ENCODE assay signal across 12 cellular contexts in genomic region chr16:81585785-81586184, GRCh38.
A peak's percentile ranks its signal among the peaks of the same experiment; 100 is the strongest.
DNase-seq lines count a peak whose midpoint lies in the region; ATAC-seq and TF ChIP-seq lines count a peak whose summit lies in the region.
"Had no signal": no experiment of that assay in that cellular context is flagged by ENCODE, and none has a peak within 500 bp of the region (broad histone marks: within the 10 kb centered on the region; RNA-seq: fewer than 3 reads in every experiment).

No MANE protein-coding gene starts in this region.

- no peak overlapping the region for H3K27ac ChIP-seq in psoas muscle

- POLR2A ChIA-PET in AG04449 (lab: Yijun Ruan, JAX) = no interaction called here
- POLR2A ChIA-PET in WTC11 (lab: Charles Lee) = interaction anchor here (1.1 kb wide), 1 partner anchor 185 kb away, joined by 3 read pairs; no protein-coding TSS in a partner anchor

- DNase-seq in AG04449 (ENCODE audit: low read depth, low spot score) = no peak
- no peak for DNase-seq in HFF-Myc (ENCODE audit: extremely low read depth, low read depth)
- DNase-seq in WTC11 (ENCODE audit: low spot score) = peak; percentile 50
- peak; percentile 68 for DNase-seq in iPS-NIHi7 (ENCODE audit: extremely low spot score)
- DNase-seq in nephron progenitor cell = no peak
- no peak for DNase-seq in psoas muscle
- DNase-seq: activated naive CD8-positive, alpha-beta T cell treated with anti-CD3 and anti-CD28 coated beads, Interleukin-2, amount 10 ng/mL, durations not matched to agents 7 days and 5 days; DMS79; hippocampal formation; right cardiac atrium had no signal

- ATAC-seq in WTC11 (peak; percentile 85), HG03135 (IDR thresholded peaks at IDR 0.05; ENCODE audit: unreplicated experiment) (no peak), HG02981 (IDR thresholded peaks at IDR 0.05; ENCODE audit: unreplicated experiment) (no peak), psoas muscle (no peak)
- ATAC-seq: right cardiac atrium had no signal

- H3K9me3 Mint-ChIP-seq in WTC11 = no peaks in the 10 kb centered on the region
- H3K9me3 Mint-ChIP-seq in nephron progenitor cell = no peaks in the 10 kb centered on the region
- H3K9me3 Mint-ChIP-seq: activated naive CD8-positive, alpha-beta T cell treated with anti-CD3 and anti-CD28 coated beads, Interleukin-2, amount 10 ng/mL, durations not matched to agents 7 days and 5 days had no signal

- H3K4me3 ChIP-seq in AG04449 (ENCODE audit: low read depth, low read length) (no peak overlapping the region), HFF-Myc (replicated peaks; ENCODE audit: low read depth, low read length) (no peak overlapping the region), psoas muscle (no peak overlapping the region)

- H3K9me3 ChIP-seq in psoas muscle = no peaks in the 10 kb centered on the region

- H3K4me3 Mint-ChIP-seq in WTC11 (no peak overlapping the region), nephron progenitor cell (no peak overlapping the region)
- H3K4me3 Mint-ChIP-seq: activated naive CD8-positive, alpha-beta T cell treated with anti-CD3 and anti-CD28 coated beads, Interleukin-2, amount 10 ng/mL, durations not matched to agents 7 days and 5 days had no signal

- H3K36me3 Mint-ChIP-seq in WTC11 (no peaks in the 10 kb centered on the region), nephron progenitor cell (ENCODE audit: low read depth) (peaks cover 19% of the 10 kb centered on the region)

- TF ChIP-seq CTCF in AG04449 (IDR thresholded peaks at IDR 0.05; ENCODE audit: insufficient read depth, low read length, missing control alignments) (peak; percentile 24), HFF-Myc (IDR thresholded peaks at IDR 0.05; ENCODE audit: low read depth, low read length, missing control alignments) (peak; percentile 35), WTC11 (IDR thresholded peaks at IDR 0.05) (no peak), nephron progenitor cell (IDR thresholded peaks at IDR 0.05) (no peak), psoas muscle (IDR thresholded peaks at IDR 0.05) (no peak)

- no peaks in the 10 kb centered on the region for H3K4me1 ChIP-seq in psoas muscle

- H3K27me3 ChIP-seq in psoas muscle (ENCODE audit: insufficient read depth in 3 of 3, low read length in 2 of 3) = no peaks in the 10 kb centered on the region

- no peaks in the 10 kb centered on the region for H3K36me3 ChIP-seq in psoas muscle (ENCODE audit: insufficient read depth in 1 of 2, low read depth in 1 of 2)

- WGBS in psoas muscle, 3 donors = 88 to 95% (median 94%) methylated on average over 8 of the region's 8 CpGs

- CTCF ChIA-PET in AG04449 (lab: Yijun Ruan, JAX) = interaction anchor here (0.6 to 1.0 kb wide), 2 partner anchors 10 to 22 kb away, joined by 3 read pairs; no protein-coding TSS in a partner anchor
- CTCF ChIA-PET in WTC11 (lab: Charles Lee) = interaction anchor here (0.5 to 1.6 kb wide), 35 partner anchors 9 to 1293 kb away, joined by 3 to 9 read pairs (median 4); partner anchors contain the start of gene CMIP

- H3K27ac Mint-ChIP-seq in WTC11 (peak overlapping the region; percentile 90), nephron progenitor cell (no peak overlapping the region)
- H3K27ac Mint-ChIP-seq: activated naive CD8-positive, alpha-beta T cell treated with anti-CD3 and anti-CD28 coated beads, Interleukin-2, amount 10 ng/mL, durations not matched to agents 7 days and 5 days had no signal

- intact Hi-C loops in psoas muscle (cut with DNase I) = no loop called here

- H3K27me3 Mint-ChIP-seq in WTC11 (ENCODE audit: low read depth) (no peaks in the 10 kb centered on the region), nephron progenitor cell (ENCODE audit: low read depth, poor library complexity) (no peaks in the 10 kb centered on the region)
- H3K27me3 Mint-ChIP-seq: activated naive CD8-positive, alpha-beta T cell treated with anti-CD3 and anti-CD28 coated beads, Interleukin-2, amount 10 ng/mL, durations not matched to agents 7 days and 5 days had no signal

- H3K4me1 Mint-ChIP-seq in WTC11 (peaks cover 32% of the 10 kb centered on the region), nephron progenitor cell (peaks cover 24% of the 10 kb centered on the region)

TF ChIP-seq in WTC11, 78 proteins besides CTCF, POLR2A, EP300 and RAD21:
- TF ChIP-seq MXD4 (CRISPR knock-in tag; IDR thresholded peaks at IDR 0.05; ENCODE audit: borderline replicate concordance) = no peak
- no peak for TF ChIP-seq ZNF232 (CRISPR knock-in tag; IDR thresholded peaks at IDR 0.05)

Comparison
In these comparisons a context has a peak if more than half of its experiments do, and no peak if none do; other contexts are left out.
1. DNase-seq: peak in WTC11 (single experiment) and iPS-NIHi7 (single experiment); none in AG04449 (single experiment), HFF-Myc (single experiment), nephron progenitor cell (single experiment) and psoas muscle (0 of 2).
2. CTCF ChIP-seq: peak in AG04449 (single experiment) and HFF-Myc (single experiment); none in WTC11 (single experiment), nephron progenitor cell (single experiment) and psoas muscle (single experiment).